1 cellular context compared by ENCODE assay signal in genomic region chr3:48548165-48548564, GRCh38.
TF ChIP-seq lines count a peak whose summit lies in the region.

No MANE protein-coding gene starts in this region.

TF ChIP-seq in IMR-90, 13 proteins besides CTCF, POLR2A, EP300 and RAD21 (continued from another document):
- TF ChIP-seq CHD1 (IDR thresholded peaks at IDR 0.05; ENCODE audit: low read depth, low read length) (no peak), USF2 (IDR thresholded peaks at IDR 0.05; ENCODE audit: low read depth, low read length) (no peak), ELK1 (IDR thresholded peaks at IDR 0.05; ENCODE audit: borderline replicate concordance, low read depth, low read length) (no peak), BHLHE40 (IDR thresholded peaks at IDR 0.05; ENCODE audit: low read depth, low read length) (no peak), SMC3 (IDR thresholded peaks at IDR 0.05; ENCODE audit: low read depth, low read length) (no peak), MAFK (IDR thresholded peaks at IDR 0.05; ENCODE audit: low read depth, low read length) (no peak)
